Comparison of ENCODE assay signal across 26 cellular contexts in genomic region chr5:2111569-2112105, GRCh38.
"Had no signal": no experiment of that assay in that cellular context is flagged by ENCODE, and none has a peak within 500 bp of the region (broad histone marks: within the 10 kb centered on the region; RNA-seq: fewer than 3 reads in every experiment).

No MANE protein-coding gene starts in this region.

- H3K36me3 ChIP-seq: adrenal gland, left ventricle myocardium inferior, neutrophil, prostate gland, sigmoid colon, upper lobe of left lung, vagina had no signal

- H3K9me3 Mint-ChIP-seq: activated naive CD8-positive, alpha-beta T cell treated with anti-CD3 and anti-CD28 coated beads for 36 hours; activated T-helper 1 cell treated with anti-CD3 and anti-CD28 coated beads, Interleukin-12 subunit alpha, Interleukin-12 subunit beta, Interleukin-2, Interleukin-4 antibody, amounts not matched to agents 30 ng/mL and 10 ng/mL and 1 ng/mL, durations not matched to agents 14 hours and 24 hours and 36 hours; natural killer cell treated with Interleukin-12 subunit alpha and Interleukin-12 subunit beta and Interleukin-15 and Interleukin-18, amount 100 ng/mL, for 72 hours; stimulated activated effector memory CD8-positive, alpha-beta T cell treated with anti-CD3 and anti-CD28 coated beads, Interleukin-12 subunit alpha, Interleukin-12 subunit beta, amount 100 ng/mL, for 72 hours; T-helper 2 cell treated with Interferon-gamma antibody and Interleukin-4, amounts not matched to agents 5 μg/mL and 100 μg/mL, for 36 hours had no signal

- H3K4me3 ChIP-seq: adrenal gland, body of pancreas, coronary artery, left ventricle myocardium inferior, lung, prostate gland, sigmoid colon, upper lobe of left lung, vagina had no signal

- H3K27me3 ChIP-seq: adrenal gland, body of pancreas, neutrophil, sigmoid colon, upper lobe of left lung, vagina had no signal

- H3K4me3 Mint-ChIP-seq: activated naive CD4-positive, alpha-beta T cell treated with anti-CD3 and anti-CD28 coated beads for 36 hours; activated naive CD8-positive, alpha-beta T cell treated with anti-CD3 and anti-CD28 coated beads for 36 hours; activated T-helper 1 cell treated with anti-CD3 and anti-CD28 coated beads, Interleukin-12 subunit alpha, Interleukin-12 subunit beta, Interleukin-2, Interleukin-4 antibody, amounts not matched to agents 30 ng/mL and 10 ng/mL and 1 ng/mL, durations not matched to agents 14 hours and 24 hours and 36 hours; natural killer cell treated with Interleukin-12 subunit alpha and Interleukin-12 subunit beta and Interleukin-15 and Interleukin-18, amount 100 ng/mL, for 72 hours; stimulated activated effector memory CD8-positive, alpha-beta T cell treated with anti-CD3 and anti-CD28 coated beads, Interleukin-12 subunit alpha, Interleukin-12 subunit beta, amount 100 ng/mL, for 72 hours; stimulated activated naive CD8-positive, alpha-beta T cell treated with anti-CD3 and anti-CD28 coated beads, Interleukin-15, Interleukin-2, amounts not matched to agents 100 ng/mL and 50 ng/mL, for 24 hours; T-helper 2 cell treated with Interferon-gamma antibody and Interleukin-4, amounts not matched to agents 5 μg/mL and 100 μg/mL, for 36 hours had no signal

- ATAC-seq: body of pancreas had no signal

- H3K9me3 ChIP-seq: adrenal gland, body of pancreas, neutrophil, prostate gland, sigmoid colon, upper lobe of left lung, vagina had no signal

- H3K36me3 Mint-ChIP-seq: activated naive CD8-positive, alpha-beta T cell treated with anti-CD3 and anti-CD28 coated beads for 36 hours; natural killer cell treated with Interleukin-12 subunit alpha and Interleukin-12 subunit beta and Interleukin-15 and Interleukin-18, amount 100 ng/mL, for 72 hours; stimulated activated effector memory CD8-positive, alpha-beta T cell treated with anti-CD3 and anti-CD28 coated beads, Interleukin-12 subunit alpha, Interleukin-12 subunit beta, amount 100 ng/mL, for 72 hours had no signal

- H3K4me1 ChIP-seq: adrenal gland, left ventricle myocardium inferior, prostate gland, sigmoid colon, upper lobe of left lung, vagina had no signal

- DNase-seq: activated CD4-positive, alpha-beta T cell treated with anti-CD3 and anti-CD28 coated beads for 4 hours; activated CD4-positive, alpha-beta T cell treated with anti-CD3 and anti-CD28 coated beads, Interleukin-2, amount 50 U/mL, for 4 hours; activated CD8-positive, alpha-beta memory T cell treated with anti-CD3 and anti-CD28 coated beads for 24 hours; activated effector memory CD4-positive, alpha-beta T cell treated with anti-CD3 and anti-CD28 coated beads, Interleukin-2, amount 50 U/mL, for 16 hours; activated naive CD4-positive, alpha-beta T cell treated with anti-CD3 and anti-CD28 coated beads for 36 hours; activated naive CD8-positive, alpha-beta T cell treated with anti-CD3 and anti-CD28 coated beads for 36 hours; activated T-cell treated with anti-CD3 and anti-CD28 coated beads, Interleukin-2, amount 50 U/mL, for 1 hour; adrenal gland; aorta; body of pancreas; cerebellar nuclear complex; left ventricle myocardium inferior; mesendoderm; sigmoid colon; stimulated activated CD4-positive, alpha-beta T cell treated with anti-CD3 and anti-CD28 coated beads, Interleukin-4, amount 100 ng/mL, for 24 hours; upper lobe of left lung had no signal

- H3K27me3 Mint-ChIP-seq: activated naive CD8-positive, alpha-beta T cell treated with anti-CD3 and anti-CD28 coated beads for 36 hours had no signal

- H3K27ac Mint-ChIP-seq: activated naive CD4-positive, alpha-beta T cell treated with anti-CD3 and anti-CD28 coated beads for 36 hours; activated naive CD8-positive, alpha-beta T cell treated with anti-CD3 and anti-CD28 coated beads for 36 hours; activated T-helper 1 cell treated with anti-CD3 and anti-CD28 coated beads, Interleukin-12 subunit alpha, Interleukin-12 subunit beta, Interleukin-2, Interleukin-4 antibody, amounts not matched to agents 30 ng/mL and 10 ng/mL and 1 ng/mL, durations not matched to agents 14 hours and 24 hours and 36 hours; natural killer cell treated with Interleukin-12 subunit alpha and Interleukin-12 subunit beta and Interleukin-15 and Interleukin-18, amount 100 ng/mL, for 72 hours; stimulated activated effector memory CD8-positive, alpha-beta T cell treated with anti-CD3 and anti-CD28 coated beads, Interleukin-12 subunit alpha, Interleukin-12 subunit beta, amount 100 ng/mL, for 72 hours; stimulated activated naive CD8-positive, alpha-beta T cell treated with anti-CD3 and anti-CD28 coated beads, Interleukin-15, Interleukin-2, amounts not matched to agents 100 ng/mL and 50 ng/mL, for 24 hours; T-helper 2 cell treated with Interferon-gamma antibody and Interleukin-4, amounts not matched to agents 5 μg/mL and 100 μg/mL, for 36 hours had no signal

- H3K27ac ChIP-seq: adrenal gland, body of pancreas, coronary artery, left ventricle myocardium inferior, neutrophil, prostate gland, sigmoid colon, upper lobe of left lung, vagina had no signal

- H3K4me1 Mint-ChIP-seq: activated naive CD8-positive, alpha-beta T cell treated with anti-CD3 and anti-CD28 coated beads for 36 hours; stimulated activated effector memory CD8-positive, alpha-beta T cell treated with anti-CD3 and anti-CD28 coated beads, Interleukin-12 subunit alpha, Interleukin-12 subunit beta, amount 100 ng/mL, for 72 hours had no signal
